ENCODE assay signal across 1 cellular context in genomic region chr2:199458806-199459285, GRCh38.
TF ChIP-seq lines count a peak whose summit lies in the region.

No MANE protein-coding gene starts in this region.

TF ChIP-seq in HepG2, 621 proteins besides CTCF, POLR2A, EP300 and RAD21 (continued from another document and continues in another):
- TF ChIP-seq ZNF34 (CRISPR knock-in tag; IDR thresholded peaks at IDR 0.05; ENCODE audit: borderline replicate concordance) (0 out of 2 replicates have a peak, but pooled peaks have one; percentile 37), GABPB1 (CRISPR knock-in tag; IDR thresholded peaks at IDR 0.05) (peak; percentile 26; the same call in 1 of the 2 replicates), ZNF205 (CRISPR knock-in tag; IDR thresholded peaks at IDR 0.05) (no peak), ZNF687 (CRISPR knock-in tag; IDR thresholded peaks at IDR 0.05) (peak; percentile 64), HMGXB4 (CRISPR knock-in tag; IDR thresholded peaks at IDR 0.05; ENCODE audit: borderline replicate concordance in 1 of 2, low read depth in 1 of 2) (peak in 1 of 2 experiments; percentile 33; a peak in 1 of 4 replicates), TFDP1 (CRISPR knock-in tag; IDR thresholded peaks at IDR 0.05; ENCODE audit: borderline replicate concordance) (peak; percentile 29; the same call in 1 of the 2 replicates), ZNF362 (CRISPR knock-in tag; IDR thresholded peaks at IDR 0.05; ENCODE audit: borderline replicate concordance) (no peak), ZNF552 (CRISPR knock-in tag; IDR thresholded peaks at IDR 0.05; ENCODE audit: borderline replicate concordance) (peak; percentile 73; the same call in 1 of the 2 replicates), ZNF800 (CRISPR knock-in tag; IDR thresholded peaks at IDR 0.05) (peak; percentile 98), TERF1 (CRISPR knock-in tag; IDR thresholded peaks at IDR 0.05) (peak; percentile 82; the same call in 1 of the 2 replicates), HMG20A (CRISPR knock-in tag; IDR thresholded peaks at IDR 0.05; ENCODE audit: borderline replicate concordance) (no peak), FOXA1 (IDR thresholded peaks at IDR 0.05) (no peak), FOXA1 (CRISPR knock-in tag; IDR thresholded peaks at IDR 0.05) (peak; percentile 50; the same call in 1 of the 2 replicates), STAT5B (CRISPR knock-in tag; IDR thresholded peaks at IDR 0.05) (0 out of 2 replicates have a peak, but pooled peaks have one; percentile 71), SATB2 (CRISPR knock-in tag; IDR thresholded peaks at IDR 0.05) (peak; percentile 26; the same call in 1 of the 2 replicates), ATAD3A (CRISPR knock-in tag; IDR thresholded peaks at IDR 0.05) (peak; percentile 59; the same call in 1 of the 2 replicates), HNRNPK (IDR thresholded peaks at IDR 0.05; ENCODE audit: low read depth, low read length, poor library complexity, severe bottlenecking) (peak; percentile 18), PLSCR1 (CRISPR knock-in tag; IDR thresholded peaks at IDR 0.05; ENCODE audit: borderline replicate concordance) (0 out of 2 replicates have a peak, but pooled peaks have one; percentile 31), DZIP1 (CRISPR knock-in tag; IDR thresholded peaks at IDR 0.05) (0 out of 2 replicates have a peak, but pooled peaks have one; percentile 30), HNRNPL (IDR thresholded peaks at IDR 0.05; ENCODE audit: low read depth, low read length) (peak; percentile 70; the same call in 1 of the 2 replicates), ZNF572 (CRISPR knock-in tag; IDR thresholded peaks at IDR 0.05) (0 out of 2 replicates have a peak, but pooled peaks have one; percentile 71), ZNF484 (CRISPR knock-in tag; IDR thresholded peaks at IDR 0.05; ENCODE audit: borderline replicate concordance, low read depth) (0 out of 2 replicates have a peak, but pooled peaks have one; percentile 53), ZNF343 (CRISPR knock-in tag; IDR thresholded peaks at IDR 0.05) (peak; percentile 48; the same call in 1 of the 2 replicates), GZF1 (CRISPR knock-in tag; IDR thresholded peaks at IDR 0.05) (0 out of 2 replicates have a peak, but pooled peaks have one; percentile 5), ZNF782 (CRISPR knock-in tag; IDR thresholded peaks at IDR 0.05; ENCODE audit: borderline replicate concordance) (0 out of 2 replicates have a peak, but pooled peaks have one; percentile 2), ZNF652 (CRISPR knock-in tag; IDR thresholded peaks at IDR 0.05; ENCODE audit: borderline replicate concordance, low read depth) (no peak), ATF5 (CRISPR knock-in tag; IDR thresholded peaks at IDR 0.05; ENCODE audit: low read depth) (0 out of 2 replicates have a peak, but pooled peaks have one; percentile 21), NFE2L2 (IDR thresholded peaks at IDR 0.05; ENCODE audit: low read length) (no peak), ZFX (CRISPR knock-in tag; IDR thresholded peaks at IDR 0.05; ENCODE audit: low read depth) (peak; percentile 73; the same call in 1 of the 2 replicates), CERS6 (CRISPR knock-in tag; IDR thresholded peaks at IDR 0.05) (no peak), KMT2A (CRISPR knock-in tag; IDR thresholded peaks at IDR 0.05) (0 out of 2 replicates have a peak, but pooled peaks have one; percentile 40), ZNF468 (CRISPR knock-in tag; IDR thresholded peaks at IDR 0.05) (no peak)
